10 cellular contexts compared by ENCODE assay signal in the genomic region with DNA sequence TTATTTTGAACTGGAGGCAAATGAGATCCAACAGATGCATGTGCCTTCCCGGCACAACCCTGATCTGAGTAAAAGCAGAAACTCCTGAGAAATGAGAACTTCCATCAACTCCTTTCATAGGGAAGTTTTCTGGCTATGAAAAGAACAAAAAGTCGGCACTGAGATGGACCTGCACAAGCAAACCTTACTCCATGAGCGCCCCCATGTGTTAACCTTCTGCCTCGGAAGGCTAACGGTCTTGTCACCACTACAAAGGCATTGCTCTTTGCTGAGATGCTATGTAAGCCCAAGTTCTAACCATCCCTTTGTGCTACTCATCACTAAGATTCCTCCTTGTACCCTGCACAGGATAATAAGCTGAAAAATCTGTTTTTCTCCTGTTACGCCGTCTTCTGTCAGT. TPM values are rescaled to one million over a fixed set of nuclear protein-coding genes. Genes with fewer than 3 reads are reported as not detected.
DNase-seq lines count a peak whose midpoint lies in the region; ATAC-seq, FAIRE-seq and TF ChIP-seq lines count a peak whose summit lies in the region.
"Had no signal": no experiment of that assay in that cellular context is flagged by ENCODE, and none has a peak within 500 bp of the region (broad histone marks: within the 10 kb centered on the region; RNA-seq: fewer than 3 reads in every experiment).

No MANE protein-coding gene starts in this region.

- no peak overlapping the region for H3K27ac ChIP-seq in Panc1 (ENCODE audit: low read length)
- no peak overlapping the region for H3K27ac ChIP-seq in foreskin keratinocyte

- DNase-seq in Caco-2 (peak; percentile 26 to 53), H54 (ENCODE audit: insufficient read length, low spot score) (no peak), Panc1 (ENCODE audit: low read depth, low spot score) (no peak), foreskin keratinocyte (peak in 1 of 2 donors; percentile 27), posterior vena cava (ENCODE audit: low spot score) (no peak), immature natural killer cell (no peak), germinal center (ENCODE audit: low spot score) (no peak)

- H3K9me3 ChIP-seq in Caco-2 (no peaks in the 10 kb centered on the region), Panc1 (ENCODE audit: control insufficient read depth, insufficient read depth, low read depth, low read length) (no peaks in the 10 kb centered on the region)

- no peak overlapping the region for H3K4me3 ChIP-seq in Caco-2 (ENCODE audit: low read depth, low read length)
- H3K4me3 ChIP-seq in Panc1 (ENCODE audit: low read depth in 2 of 2, low read length in 2 of 2): no peak overlapping the region

- peak; percentile 78; the same call in 1 of the 2 replicates for ATAC-seq in Panc1
- ATAC-seq in foreskin keratinocyte: peak; percentile 57
- ATAC-seq in GM21381 (IDR thresholded peaks at IDR 0.05; ENCODE audit: unreplicated experiment): no peak

- H3K4me3 Mint-ChIP-seq in Caco-2 (ENCODE audit: unreplicated experiment): no peak overlapping the region
- H3K4me3 Mint-ChIP-seq in immature natural killer cell: no peak overlapping the region
- H3K4me3 Mint-ChIP-seq: brain had no signal

- in situ Hi-C loops in Panc1 (cut with HindIII; ENCODE audit: low pct_unique_long_range_greater_than_20kb, low sequenced_read_pairs): no loop called here

- intact Hi-C loops in Caco-2 (cut with micrococcal nuclease; ENCODE audit: unreplicated experiment): no loop called here
- intact Hi-C loops in Panc1 (cut with micrococcal nuclease; ENCODE audit: unreplicated experiment): loop anchor here (2.0 kb wide), 1 partner anchor 246 kb away; no protein-coding TSS in a partner anchor
- intact Hi-C loops in posterior vena cava (cut with DNase I): no loop called here

- no peak for TF ChIP-seq POLR2A in H54 (IDR thresholded peaks at IDR 0.05; ENCODE audit: low read depth, low read length)

- H3K36me3 Mint-ChIP-seq in Caco-2 (ENCODE audit: insufficient read depth, unreplicated experiment) (no peaks in the 10 kb centered on the region), immature natural killer cell (no peaks in the 10 kb centered on the region)
- H3K36me3 Mint-ChIP-seq: brain had no signal

- H3K36me3 ChIP-seq in Caco-2 (ENCODE audit: control insufficient read depth, insufficient read depth, low read length): no peaks in the 10 kb centered on the region
- no peaks in the 10 kb centered on the region for H3K36me3 ChIP-seq in Panc1 (ENCODE audit: control insufficient read depth, insufficient read depth, low read length)

- no peaks in the 10 kb centered on the region for H3K9me3 Mint-ChIP-seq in Caco-2 (ENCODE audit: unreplicated experiment)
- H3K9me3 Mint-ChIP-seq in immature natural killer cell: no peaks in the 10 kb centered on the region
- H3K9me3 Mint-ChIP-seq: brain had no signal

- TF ChIP-seq CTCF in Caco-2 (IDR thresholded peaks at IDR 0.05; ENCODE audit: insufficient read depth in 1 of 2, low read depth in 1 of 2, low read length in 1 of 2, severe bottlenecking in 1 of 2, unreplicated experiment in 1 of 2): peak in 1 of 2 experiments; percentile 22
- peak; percentile 71 for TF ChIP-seq CTCF in Panc1 (IDR thresholded peaks at IDR 0.05)
- peak; percentile 68 for TF ChIP-seq CTCF in foreskin keratinocyte (conservative IDR thresholded peaks at IDR 0.05)

- BruUV-seq in Caco-2 (replicated peaks; lab: Mats Ljungman, UMichigan) (no TSS peak), Panc1 (replicated peaks; lab: Mats Ljungman, UMichigan) (no TSS peak)

- peak; percentile 50 for FAIRE-seq in H54 (lab: Jason Lieb, UNC)

- H3K27me3 Mint-ChIP-seq in Caco-2 (ENCODE audit: insufficient read depth, unreplicated experiment) (no peaks in the 10 kb centered on the region), immature natural killer cell (ENCODE audit: low read depth in 3 of 3) (peaks cover 0 to 2% (median 0%) of the 10 kb centered on the region in 3 donors)
- H3K27me3 Mint-ChIP-seq: brain had no signal

- H3K4me1 ChIP-seq in Caco-2: no peaks in the 10 kb centered on the region
- no peaks in the 10 kb centered on the region for H3K4me1 ChIP-seq in Panc1 (ENCODE audit: control insufficient read depth, insufficient read depth, low read length)
- H3K4me1 ChIP-seq in foreskin keratinocyte: no peaks in the 10 kb centered on the region

- H3K27ac Mint-ChIP-seq in Caco-2 (ENCODE audit: unreplicated experiment) (no peak overlapping the region), immature natural killer cell (no peak overlapping the region)
- H3K27ac Mint-ChIP-seq: brain had no signal

- POLR2A ChIA-PET in Caco-2 (lab: Charles Lee): no interaction called here
- POLR2A ChIA-PET in Panc1 (lab: Charles Lee): no interaction called here

- H3K27me3 ChIP-seq in Caco-2 (replicated peaks; ENCODE audit: control insufficient read depth, insufficient read depth, low read length): no peaks in the 10 kb centered on the region
- H3K27me3 ChIP-seq in Panc1 (ENCODE audit: control insufficient read depth, insufficient read depth, low read length): peaks cover 2% of the 10 kb centered on the region; the same call in 1 of the 2 replicates
- peaks cover 3% of the 10 kb centered on the region for H3K27me3 ChIP-seq in foreskin keratinocyte

- CTCF ChIA-PET in Caco-2 (lab: Charles Lee) (no interaction called here), Panc1 (lab: Charles Lee) (no interaction called here)

- H3K4me1 Mint-ChIP-seq in Caco-2 (ENCODE audit: low read depth, unreplicated experiment): no peaks in the 10 kb centered on the region
- no peaks in the 10 kb centered on the region for H3K4me1 Mint-ChIP-seq in immature natural killer cell
- H3K4me1 Mint-ChIP-seq: brain had no signal

RNA-seq across cellular contexts. Expression of a gene that starts 57.3 kb away (rescaled TPM):
- total RNA-seq in Caco-2 (2022) (not detected in 2 replicates), Panc1 (2021; ENCODE audit: unreplicated experiment) (not detected), foreskin keratinocyte (not detected in 2 replicates), posterior vena cava (not detected)
- not detected for polyA plus RNA-seq in Panc1 (2012; ENCODE audit: insufficient read length)
- polyA plus RNA-seq in foreskin keratinocyte (not detected in 2 replicates), immature natural killer cell (not detected)
- total RNA-seq: T-helper 1 cell treated with Interleukin-12 subunit alpha and Interleukin-12 subunit beta and Interleukin-4 antibody, amounts not matched to agents 30 ng/mL and 1 ng/mL, for 36 hours had no signal

Comparison
In these comparisons a context has a peak if more than half of its experiments do, and no peak if none do; other contexts are left out.
1. DNase-seq: peak in Caco-2 (2 of 2); none in H54 (single experiment), Panc1 (single experiment), posterior vena cava (single experiment), immature natural killer cell (0 of 3) and germinal center (single experiment).